ENCODE assay signal across 16 cellular contexts in the genomic region with DNA sequence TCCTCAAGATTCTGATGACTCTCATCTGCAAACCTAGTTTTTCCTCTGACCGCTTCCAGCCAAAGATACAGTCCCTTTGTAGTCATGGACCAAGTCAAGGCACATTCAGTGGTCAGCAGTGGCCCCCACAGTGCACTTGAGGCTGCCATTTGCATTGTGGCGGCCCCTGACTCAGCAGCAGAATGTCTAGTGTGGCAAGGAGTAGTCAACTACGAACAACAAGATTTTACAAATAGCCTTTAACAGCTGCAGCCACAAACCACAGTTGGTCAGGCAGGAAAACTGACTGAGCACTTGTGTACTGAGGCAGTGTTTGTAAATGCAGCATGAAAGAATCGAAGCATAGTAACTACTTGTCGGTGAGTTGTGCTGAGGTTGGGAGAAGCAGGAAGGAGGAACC. TPM values are rescaled to one million over a fixed set of nuclear protein-coding genes. Genes with fewer than 3 reads are reported as not detected.
DNase-seq lines count a peak whose midpoint lies in the region; ATAC-seq and TF ChIP-seq lines count a peak whose summit lies in the region.
"Had no signal": no experiment of that assay in that cellular context is flagged by ENCODE, and none has a peak within 500 bp of the region (broad histone marks: within the 10 kb centered on the region; RNA-seq: fewer than 3 reads in every experiment).

No MANE protein-coding gene starts in this region.

- ATAC-seq in Panc1 = no peak
- ATAC-seq in left lung = no peak
- ATAC-seq: A549; activated naive CD4-positive, alpha-beta T cell treated with anti-CD3 and anti-CD28 coated beads, Interleukin-2, amount 50 U/mL, for 72 hours had no signal

- no TSS peak for BruUV-seq in Panc1 (replicated peaks; lab: Mats Ljungman, UMichigan)

- H3K9me3 ChIP-seq in Panc1 (ENCODE audit: control insufficient read depth, insufficient read depth, low read depth, low read length) = no peaks in the 10 kb centered on the region
- H3K9me3 ChIP-seq in endocrine pancreas (ENCODE audit: control insufficient read depth, low read length) = no peaks in the 10 kb centered on the region
- no peaks in the 10 kb centered on the region for H3K9me3 ChIP-seq in left lung
- H3K9me3 ChIP-seq: A549, SJSA1, transverse colon had no signal

- TF ChIP-seq CTCF in Panc1 (IDR thresholded peaks at IDR 0.05) (no peak), left lung (IDR thresholded peaks at IDR 0.05) (no peak)

- H3K4me1 ChIP-seq in Panc1 (ENCODE audit: control insufficient read depth, insufficient read depth, low read length) (no peaks in the 10 kb centered on the region; the same call in 1 of the 2 replicates), endocrine pancreas (ENCODE audit: control insufficient read depth, insufficient read depth, low read length) (no peaks in the 10 kb centered on the region), left lung (peaks cover 0 to 6% of the 10 kb centered on the region in 2 donors)
- H3K4me1 ChIP-seq: A549 had no signal

- 0 out of 2 replicates have a peak overlapping the region, but pooled peaks have one; percentile 17 for H3K27ac ChIP-seq in Panc1 (ENCODE audit: low read length)
- H3K27ac ChIP-seq in left lung = no peak overlapping the region
- H3K27ac ChIP-seq: A549, parathyroid adenoma, SJSA1, transverse colon had no signal

- no peak overlapping the region for H3K9ac ChIP-seq in endocrine pancreas (ENCODE audit: control insufficient read depth, insufficient read depth, low read length)
- H3K9ac ChIP-seq: parathyroid adenoma had no signal

- peak; percentile 24 for DNase-seq in NCI-H2107 treated with DMSO at 0.1 percent for 48 hours (lab: John Stamatoyannopoulos, UW; ENCODE audit: unreplicated experiment)
- no peak for DNase-seq in NCI-H2107 (lab: John Stamatoyannopoulos, UW)
- DNase-seq in Panc1 (ENCODE audit: low read depth, low spot score) = no peak
- DNase-seq in stromal cell of bone marrow (ENCODE audit: low read depth) = peak; percentile 58
- DNase-seq in left lung = no peak
- no peak for DNase-seq in NCI-H1417 treated with DMSO at 0.1 percent for 48 hours (lab: John Stamatoyannopoulos, UW)
- no peak for DNase-seq in GM03348 (ENCODE audit: low spot score)
- DNase-seq: activated CD8-positive, alpha-beta memory T cell treated with anti-CD3 and anti-CD28 coated beads, Interleukin-2, amount 50 U/mL, for 48 hours; NCI-H1436 treated with DMSO at 0.1 percent for 48 hours; transverse colon had no signal

- H3K4me3 ChIP-seq in Panc1 (ENCODE audit: low read depth in 2 of 2, low read length in 2 of 2) (no peak overlapping the region), endocrine pancreas (ENCODE audit: control insufficient read depth, insufficient read depth, low read length) (peak overlapping the region; percentile 19), left lung (no peak overlapping the region)
- H3K4me3 ChIP-seq: A549, lung, SJSA1, transverse colon had no signal

- intact Hi-C loops in Panc1 (cut with micrococcal nuclease; ENCODE audit: unreplicated experiment) (no loop called here), left lung (cut with DNase I) (no loop called here)

- H3K36me3 ChIP-seq in Panc1 (ENCODE audit: control insufficient read depth, insufficient read depth, low read length) = no peaks in the 10 kb centered on the region
- no peaks in the 10 kb centered on the region for H3K36me3 ChIP-seq in endocrine pancreas (ENCODE audit: control insufficient read depth, insufficient read depth, low read length)
- no peaks in the 10 kb centered on the region for H3K36me3 ChIP-seq in left lung
- H3K36me3 ChIP-seq: SJSA1, transverse colon had no signal

- CTCF ChIA-PET in Panc1 (lab: Charles Lee) = interaction anchor here (0.6 kb wide), 1 partner anchor 1013 kb away, joined by 3 read pairs; no protein-coding TSS in a partner anchor

- POLR2A ChIA-PET in Panc1 (lab: Charles Lee) = no interaction called here

- H3K27me3 ChIP-seq in Panc1 (ENCODE audit: control insufficient read depth, insufficient read depth, low read length) (no peaks in the 10 kb centered on the region), endocrine pancreas (ENCODE audit: control insufficient read depth, insufficient read depth, low read length) (no peaks in the 10 kb centered on the region), left lung (no peaks in the 10 kb centered on the region)
- H3K27me3 ChIP-seq: SJSA1, transverse colon had no signal

- in situ Hi-C loops in Panc1 (cut with HindIII; ENCODE audit: low pct_unique_long_range_greater_than_20kb, low sequenced_read_pairs) = no loop called here

RNA-seq across cellular contexts. Expression of gene SLC2A12, which starts 49.6 kb away (rescaled TPM):
- total RNA-seq in Panc1 (2021; ENCODE audit: unreplicated experiment) = 12.3 TPM
- 13.8 TPM for polyA plus RNA-seq in Panc1 (2012; ENCODE audit: insufficient read length)
- total RNA-seq in left lung = 1 to 10 TPM; 2.4 to 3.8 TPM

RNA-seq across cellular contexts. Expression of gene TBPL1, which starts 49.8 kb away (rescaled TPM):
- total RNA-seq in Panc1 (2021; ENCODE audit: unreplicated experiment) (39.7 TPM), left lung (10 to 100 TPM; 20.4 to 22.6 TPM)
- 33.8 TPM for polyA plus RNA-seq in Panc1 (2012; ENCODE audit: insufficient read length)

Comparison
In these comparisons a context has a peak if more than half of its experiments do, and no peak if none do; other contexts are left out.
1. DNase-seq: peak in NCI-H2107 treated with DMSO at 0.1 percent for 48 hours (single experiment) and stromal cell of bone marrow (single experiment); none in NCI-H2107 (single experiment), Panc1 (single experiment), left lung (0 of 2), NCI-H1417 treated with DMSO at 0.1 percent for 48 hours (single experiment) and GM03348 (single experiment).